In genomic region chr18:75211721-75212625, GRCh38 we compare ENCODE assay signal across 8 cellular contexts. TPM values are rescaled to one million over a fixed set of nuclear protein-coding genes. Genes with fewer than 3 reads are reported as not detected.
A peak's percentile ranks its signal among the peaks of the same experiment; 100 is the strongest.
DNase-seq lines count a peak whose midpoint lies in the region; ATAC-seq lines count a peak whose summit lies in the region.

No MANE protein-coding gene starts in this region.

- DNase-seq in NCI-H2227 (lab: John Stamatoyannopoulos, UW; ENCODE audit: unreplicated experiment) (peak; percentile 27), NCI-H2227 treated with DMSO at 0.1 percent for 48 hours (lab: John Stamatoyannopoulos, UW) (no peak), NCI-H146 (lab: John Stamatoyannopoulos, UW) (peak; percentile 68), left ventricle myocardium superior (peak; percentile 62), retina (peak; percentile 57), NCI-H2029 treated with DMSO at 0.1 percent for 48 hours (lab: John Stamatoyannopoulos, UW) (no peak), NCI-H524 treated with DMSO at 0.1 percent for 48 hours (lab: John Stamatoyannopoulos, UW) (no peak)
- peak; percentile 45 for DNase-seq in activated naive CD4-positive, alpha-beta T cell treated with anti-CD3 and anti-CD28 coated beads, Interleukin-2, amount 50 U/mL, for 16 hours

- no peak for ATAC-seq in left ventricle myocardium superior

- intact Hi-C loops in left ventricle myocardium superior (cut with micrococcal nuclease): no loop called here

RNA-seq across cellular contexts. Expression of gene TSHZ1, which starts 1.4 kb away (rescaled TPM):
- 24.7 TPM for total RNA-seq in left ventricle myocardium superior

RNA-seq across cellular contexts. Expression of gene PTGR3, which starts 3.0 kb away (rescaled TPM):
- 69.6 TPM for total RNA-seq in left ventricle myocardium superior

Comparison
In these comparisons a context has a peak if more than half of its experiments do, and no peak if none do; other contexts are left out.
1. DNase-seq: peak in NCI-H2227 (single experiment), NCI-H146 (single experiment), activated naive CD4-positive, alpha-beta T cell treated with anti-CD3 and anti-CD28 coated beads, Interleukin-2, amount 50 U/mL, for 16 hours (single experiment), left ventricle myocardium superior (single experiment) and retina (single experiment); none in NCI-H2227 treated with DMSO at 0.1 percent for 48 hours (single experiment), NCI-H2029 treated with DMSO at 0.1 percent for 48 hours (single experiment) and NCI-H524 treated with DMSO at 0.1 percent for 48 hours (single experiment).